8 cellular contexts compared by ENCODE assay signal in the genomic region with DNA sequence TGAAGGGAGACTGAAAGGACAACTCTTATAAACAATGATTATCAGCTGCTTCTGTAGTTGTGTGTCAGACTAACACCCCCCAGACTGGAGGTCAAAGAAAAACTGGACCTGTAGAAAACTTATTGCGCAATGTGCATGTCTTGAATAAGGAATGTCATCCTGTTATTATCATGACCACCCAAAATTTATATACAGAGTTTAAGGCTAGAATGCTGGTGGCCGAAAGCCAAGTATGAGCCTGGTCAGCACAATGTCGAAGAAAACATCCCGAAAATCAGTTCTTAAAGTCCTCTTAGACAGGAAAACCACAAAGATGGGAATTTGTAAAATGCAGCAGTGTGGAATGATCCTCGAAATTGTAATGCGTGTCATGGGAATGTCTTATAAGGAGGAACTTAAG. TPM values are rescaled to one million over a fixed set of nuclear protein-coding genes. Genes with fewer than 3 reads are reported as not detected.
DNase-seq lines count a peak whose midpoint lies in the region; TF ChIP-seq lines count a peak whose summit lies in the region.

No MANE protein-coding gene starts in this region.

- CTCF ChIA-PET in HEK293T (lab: Yijun Ruan, JAX) = no interaction called here

- peak overlapping the region; percentile 37 for H3K27ac Mint-ChIP-seq in nephron progenitor cell

- H3K4me3 Mint-ChIP-seq in nephron progenitor cell = no peak overlapping the region

- H3K4me1 Mint-ChIP-seq in nephron progenitor cell = peaks cover 54% of the 10 kb centered on the region

- H3K9me3 ChIP-seq in esophagus squamous epithelium = no peaks in the 10 kb centered on the region

- H3K27ac ChIP-seq in esophagus squamous epithelium = peak overlapping the region in 3 of 4 donors; percentile 0 to 59 (median 48)

- H3K27me3 Mint-ChIP-seq in nephron progenitor cell (ENCODE audit: low read depth, poor library complexity) = peaks cover 17% of the 10 kb centered on the region

- peaks cover 0 to 47% (median 18%) of the 10 kb centered on the region in 3 donors for H3K4me1 ChIP-seq in esophagus squamous epithelium

- DNase-seq in AG09319 (ENCODE audit: extremely low read depth, low read depth) (peak; percentile 96), M059J (ENCODE audit: low read depth) (peak; percentile 97), esophagus squamous epithelium (lab: John Stamatoyannopoulos, UW) (no peak), nephron progenitor cell (no peak), cortex of kidney (lab: John Stamatoyannopoulos, UW) (no peak), NCI-H1048 (lab: John Stamatoyannopoulos, UW) (no peak), HEK293T (ENCODE audit: extremely low spot score) (no peak), anterior cingulate cortex (lab: John Stamatoyannopoulos, UW) (no peak)

- TF ChIP-seq POLR2A in esophagus squamous epithelium (IDR thresholded peaks at IDR 0.05) = no peak

- 39 to 76% methylated on average over 6 of the region's 6 CpGs for WGBS in esophagus squamous epithelium, 2 donors

- intact Hi-C loops in esophagus squamous epithelium (cut with DNase I) = no loop called here

- H3K9me3 Mint-ChIP-seq in nephron progenitor cell = no peaks in the 10 kb centered on the region

- POLR2A ChIA-PET in HEK293T (lab: Yijun Ruan, JAX) = no interaction called here

- peaks cover 0 to 3% (median 0%) of the 10 kb centered on the region in 3 donors for H3K36me3 ChIP-seq in esophagus squamous epithelium

- H3K27me3 ChIP-seq in esophagus squamous epithelium = no peaks in the 10 kb centered on the region

- H3K36me3 Mint-ChIP-seq in nephron progenitor cell (ENCODE audit: low read depth) = peaks cover 12% of the 10 kb centered on the region

- TF ChIP-seq CTCF in AG09319 (IDR thresholded peaks at IDR 0.05; ENCODE audit: low read depth, low read length) = no peak
- no peak for TF ChIP-seq CTCF in esophagus squamous epithelium (IDR thresholded peaks at IDR 0.05)
- no peak for TF ChIP-seq CTCF in nephron progenitor cell (IDR thresholded peaks at IDR 0.05)

- H3K4me3 ChIP-seq in esophagus squamous epithelium = no peak overlapping the region

TF ChIP-seq in HEK293T, 16 proteins besides CTCF, POLR2A, EP300 and RAD21:
- TF ChIP-seq LEF1 (IDR thresholded peaks at IDR 0.05; ENCODE audit: borderline replicate concordance) = no peak

RNA-seq across cellular contexts. Expression of a gene that starts 29.3 kb away (rescaled TPM):
- total RNA-seq in M059J (2014; rRNA removed; shearing (Covaris generic)) = 26.4 and 39.3 TPM in 2 replicates
- total RNA-seq in esophagus squamous epithelium = 10 to 100 TPM in 2 of 4 donors, 1 to 10 TPM in 2; 5.0 to 22.7 (median 12.4) TPM

Comparison
In these comparisons a context has a peak if more than half of its experiments do, and no peak if none do; other contexts are left out.
1. DNase-seq: peak in AG09319 (single experiment) and M059J (single experiment); none in esophagus squamous epithelium (single experiment), nephron progenitor cell (single experiment), cortex of kidney (single experiment), NCI-H1048 (single experiment), HEK293T (single experiment) and anterior cingulate cortex (0 of 58).